Comparison of ENCODE assay signal across 17 cellular contexts in the genomic region with DNA sequence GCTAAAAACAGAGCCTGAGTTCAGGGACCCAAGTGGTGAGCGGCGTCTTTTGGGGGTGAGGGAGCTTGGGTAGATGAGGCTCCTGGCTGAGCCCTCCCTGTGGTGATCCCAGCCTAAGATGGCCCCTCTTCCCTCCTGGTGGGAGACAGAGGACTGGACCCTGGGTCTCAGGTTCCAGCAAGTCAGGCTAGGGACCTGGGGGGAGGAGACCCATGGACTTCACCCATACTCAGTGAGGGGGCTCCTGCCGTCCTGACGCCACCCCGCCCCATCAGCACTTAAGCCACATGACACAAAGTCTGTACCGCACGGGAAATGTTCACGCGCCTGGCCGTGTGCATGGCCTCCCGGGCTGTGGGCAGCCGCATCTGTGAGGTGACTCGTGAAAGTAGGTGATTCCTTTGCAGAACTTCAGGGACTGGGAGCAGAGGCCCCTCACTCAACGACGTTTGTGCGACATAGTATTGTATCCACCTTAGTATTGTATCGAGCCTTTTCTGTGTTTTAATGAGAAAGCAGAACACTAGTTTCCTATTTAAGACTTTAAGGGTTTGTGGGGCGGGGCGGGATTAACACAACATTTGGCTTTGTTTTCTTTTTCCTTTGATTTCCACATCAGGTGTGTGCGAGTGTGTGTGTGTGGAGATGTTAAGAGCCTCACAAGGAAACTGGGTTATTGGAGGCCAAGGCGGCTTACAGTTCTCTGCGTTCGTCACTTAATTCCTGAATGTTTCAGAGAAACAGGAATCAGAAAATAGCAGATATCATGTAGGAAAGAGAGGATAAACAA. TPM values are rescaled to one million over a fixed set of nuclear protein-coding genes. Genes with fewer than 3 reads are reported as not detected.
DNase-seq lines count a peak whose midpoint lies in the region; ATAC-seq and TF ChIP-seq lines count a peak whose summit lies in the region.
"Had no signal": no experiment of that assay in that cellular context is flagged by ENCODE, and none has a peak within 500 bp of the region (broad histone marks: within the 10 kb centered on the region; RNA-seq: fewer than 3 reads in every experiment).

No MANE protein-coding gene starts in this region.

- peak; percentile 8 for DNase-seq in activated naive CD4-positive, alpha-beta T cell treated with anti-CD3 and anti-CD28 coated beads, Interleukin-2, amount 50 U/mL, for 16 hours
- DNase-seq in activated naive CD4-positive, alpha-beta T cell treated with anti-CD3 and anti-CD28 coated beads, Interleukin-2, amount 10 ng/mL, durations not matched to agents 7 days and 5 days: no peak
- peak; percentile 59 for DNase-seq in chondrocyte (ENCODE audit: low spot score)
- no peak for DNase-seq in nephron progenitor cell
- peak; percentile 44 for DNase-seq in upper lobe of right lung
- DNase-seq in NCI-H1694 (lab: John Stamatoyannopoulos, UW): no peak
- DNase-seq in DMS79 (lab: John Stamatoyannopoulos, UW): no peak
- no peak for DNase-seq in NCI-H128 (lab: John Stamatoyannopoulos, UW; ENCODE audit: unreplicated experiment)
- DNase-seq: activated naive CD8-positive, alpha-beta T cell treated with anti-CD3 and anti-CD28 coated beads, Interleukin-2, amount 10 ng/mL, durations not matched to agents 7 days and 5 days; foreskin fibroblast; MV-4-11; NCI-H82 had no signal

- H3K27ac Mint-ChIP-seq in activated naive CD4-positive, alpha-beta T cell treated with anti-CD3 and anti-CD28 coated beads, Interleukin-2, amount 10 ng/mL, durations not matched to agents 7 days and 5 days: no peak overlapping the region
- H3K27ac Mint-ChIP-seq in chondrocyte (ENCODE audit: unreplicated experiment): no peak overlapping the region
- H3K27ac Mint-ChIP-seq in nephron progenitor cell: peak overlapping the region; percentile 32
- H3K27ac Mint-ChIP-seq: activated naive CD8-positive, alpha-beta T cell treated with anti-CD3 and anti-CD28 coated beads, Interleukin-2, amount 10 ng/mL, durations not matched to agents 7 days and 5 days; stimulated activated memory B cell treated with anti-CD40 and anti-IgM and Interleukin-4, amounts not matched to agents 10 μg/mL and 1 μg/mL and 100 μg/mL, for 72 hours had no signal

- CTCF ChIA-PET in activated naive CD4-positive, alpha-beta T cell treated with anti-CD3 and anti-CD28 coated beads, Interleukin-2, amount 10 ng/mL, durations not matched to agents 7 days and 5 days (lab: Charles Lee): no interaction called here

- no peak overlapping the region for H3K27ac ChIP-seq in upper lobe of right lung
- H3K27ac ChIP-seq: vagina had no signal

- H3K4me1 Mint-ChIP-seq in activated naive CD4-positive, alpha-beta T cell treated with anti-CD3 and anti-CD28 coated beads, Interleukin-2, amount 10 ng/mL, durations not matched to agents 7 days and 5 days: no peaks in the 10 kb centered on the region
- H3K4me1 Mint-ChIP-seq in chondrocyte (ENCODE audit: low read depth) (no peaks in the 10 kb centered on the region), nephron progenitor cell (peaks cover 46% of the 10 kb centered on the region)
- H3K4me1 Mint-ChIP-seq: central memory CD8-positive, alpha-beta T cell; IgD-negative memory B cell; stimulated activated memory B cell treated with anti-CD40 and anti-IgM and Interleukin-4, amounts not matched to agents 10 μg/mL and 1 μg/mL and 100 μg/mL, for 72 hours had no signal

- no peak overlapping the region for H3K4me3 Mint-ChIP-seq in activated naive CD4-positive, alpha-beta T cell treated with anti-CD3 and anti-CD28 coated beads, Interleukin-2, amount 10 ng/mL, durations not matched to agents 7 days and 5 days
- H3K4me3 Mint-ChIP-seq in chondrocyte (ENCODE audit: unreplicated experiment) (no peak overlapping the region), nephron progenitor cell (no peak overlapping the region)
- H3K4me3 Mint-ChIP-seq: activated naive CD8-positive, alpha-beta T cell treated with anti-CD3 and anti-CD28 coated beads, Interleukin-2, amount 10 ng/mL, durations not matched to agents 7 days and 5 days; central memory CD8-positive, alpha-beta T cell; stimulated activated memory B cell treated with anti-CD40 and anti-IgM and Interleukin-4, amounts not matched to agents 10 μg/mL and 1 μg/mL and 100 μg/mL, for 72 hours had no signal

- TF ChIP-seq CTCF in chondrocyte (IDR thresholded peaks at IDR 0.05) (no peak), nephron progenitor cell (IDR thresholded peaks at IDR 0.05) (no peak), upper lobe of right lung (IDR thresholded peaks at IDR 0.05) (no peak)

- H3K9me3 ChIP-seq in upper lobe of right lung: no peaks in the 10 kb centered on the region
- H3K9me3 ChIP-seq: vagina had no signal

- no peaks in the 10 kb centered on the region for H3K4me1 ChIP-seq in upper lobe of right lung
- H3K4me1 ChIP-seq: vagina had no signal

- H3K36me3 Mint-ChIP-seq in activated naive CD4-positive, alpha-beta T cell treated with anti-CD3 and anti-CD28 coated beads, Interleukin-2, amount 10 ng/mL, durations not matched to agents 7 days and 5 days: peaks cover 3% of the 10 kb centered on the region
- H3K36me3 Mint-ChIP-seq in chondrocyte (ENCODE audit: low read depth): peaks cover 6% of the 10 kb centered on the region
- H3K36me3 Mint-ChIP-seq in nephron progenitor cell (ENCODE audit: low read depth): peaks cover 10% of the 10 kb centered on the region
- H3K36me3 Mint-ChIP-seq: activated naive CD8-positive, alpha-beta T cell treated with anti-CD3 and anti-CD28 coated beads, Interleukin-2, amount 10 ng/mL, durations not matched to agents 7 days and 5 days had no signal

- no peaks in the 10 kb centered on the region for H3K9me3 Mint-ChIP-seq in activated naive CD4-positive, alpha-beta T cell treated with anti-CD3 and anti-CD28 coated beads, Interleukin-2, amount 10 ng/mL, durations not matched to agents 7 days and 5 days
- no peaks in the 10 kb centered on the region for H3K9me3 Mint-ChIP-seq in chondrocyte (ENCODE audit: low read depth)
- no peaks in the 10 kb centered on the region for H3K9me3 Mint-ChIP-seq in nephron progenitor cell
- H3K9me3 Mint-ChIP-seq: activated naive CD8-positive, alpha-beta T cell treated with anti-CD3 and anti-CD28 coated beads, Interleukin-2, amount 10 ng/mL, durations not matched to agents 7 days and 5 days; central memory CD8-positive, alpha-beta T cell; IgD-negative memory B cell; stimulated activated memory B cell treated with anti-CD40 and anti-IgM and Interleukin-4, amounts not matched to agents 10 μg/mL and 1 μg/mL and 100 μg/mL, for 72 hours had no signal

- no peaks in the 10 kb centered on the region for H3K27me3 Mint-ChIP-seq in activated naive CD4-positive, alpha-beta T cell treated with anti-CD3 and anti-CD28 coated beads, Interleukin-2, amount 10 ng/mL, durations not matched to agents 7 days and 5 days
- H3K27me3 Mint-ChIP-seq in chondrocyte (ENCODE audit: low read depth): no peaks in the 10 kb centered on the region
- no peaks in the 10 kb centered on the region for H3K27me3 Mint-ChIP-seq in nephron progenitor cell (ENCODE audit: low read depth, poor library complexity)
- H3K27me3 Mint-ChIP-seq: activated naive CD8-positive, alpha-beta T cell treated with anti-CD3 and anti-CD28 coated beads, Interleukin-2, amount 10 ng/mL, durations not matched to agents 7 days and 5 days; central memory CD8-positive, alpha-beta T cell; IgD-negative memory B cell; stimulated activated memory B cell treated with anti-CD40 and anti-IgM and Interleukin-4, amounts not matched to agents 10 μg/mL and 1 μg/mL and 100 μg/mL, for 72 hours had no signal

- H3K36me3 ChIP-seq in upper lobe of right lung: peaks cover 22% of the 10 kb centered on the region

- no peaks in the 10 kb centered on the region for H3K27me3 ChIP-seq in upper lobe of right lung
- H3K27me3 ChIP-seq: vagina had no signal

- intact Hi-C loops in upper lobe of right lung (cut with DNase I): no loop called here

- no peak overlapping the region for H3K4me3 ChIP-seq in upper lobe of right lung
- H3K4me3 ChIP-seq: smooth muscle cell, vagina had no signal

- no peak for ATAC-seq in upper lobe of right lung
- ATAC-seq: stimulated activated memory B cell treated with anti-CD40 and anti-IgM and Interleukin-4, amounts not matched to agents 10 μg/mL and 1 μg/mL and 100 μg/mL, for 72 hours had no signal

RNA-seq across cellular contexts. Expression of a gene that starts 18.4 kb away (rescaled TPM):
- total RNA-seq in chondrocyte (0.49 to 1.7 TPM (median 1.5 TPM) in 3 replicates), upper lobe of right lung (4.0 TPM)

RNA-seq across cellular contexts. Expression of a gene that starts 31.7 kb away (rescaled TPM):
- total RNA-seq in chondrocyte (4.3 to 4.9 TPM (median 4.5 TPM) in 3 replicates), upper lobe of right lung (5.1 TPM)

Comparison
In these comparisons a context has a peak if more than half of its experiments do, and no peak if none do; other contexts are left out.
1. DNase-seq: peak in activated naive CD4-positive, alpha-beta T cell treated with anti-CD3 and anti-CD28 coated beads, Interleukin-2, amount 50 U/mL, for 16 hours (single experiment), chondrocyte (single experiment) and upper lobe of right lung (single experiment); none in activated naive CD4-positive, alpha-beta T cell treated with anti-CD3 and anti-CD28 coated beads, Interleukin-2, amount 10 ng/mL, durations not matched to agents 7 days and 5 days (single experiment), nephron progenitor cell (single experiment), NCI-H1694 (single experiment), DMS79 (single experiment) and NCI-H128 (single experiment).